ENCODE assay signal across 8 cellular contexts in the genomic region with DNA sequence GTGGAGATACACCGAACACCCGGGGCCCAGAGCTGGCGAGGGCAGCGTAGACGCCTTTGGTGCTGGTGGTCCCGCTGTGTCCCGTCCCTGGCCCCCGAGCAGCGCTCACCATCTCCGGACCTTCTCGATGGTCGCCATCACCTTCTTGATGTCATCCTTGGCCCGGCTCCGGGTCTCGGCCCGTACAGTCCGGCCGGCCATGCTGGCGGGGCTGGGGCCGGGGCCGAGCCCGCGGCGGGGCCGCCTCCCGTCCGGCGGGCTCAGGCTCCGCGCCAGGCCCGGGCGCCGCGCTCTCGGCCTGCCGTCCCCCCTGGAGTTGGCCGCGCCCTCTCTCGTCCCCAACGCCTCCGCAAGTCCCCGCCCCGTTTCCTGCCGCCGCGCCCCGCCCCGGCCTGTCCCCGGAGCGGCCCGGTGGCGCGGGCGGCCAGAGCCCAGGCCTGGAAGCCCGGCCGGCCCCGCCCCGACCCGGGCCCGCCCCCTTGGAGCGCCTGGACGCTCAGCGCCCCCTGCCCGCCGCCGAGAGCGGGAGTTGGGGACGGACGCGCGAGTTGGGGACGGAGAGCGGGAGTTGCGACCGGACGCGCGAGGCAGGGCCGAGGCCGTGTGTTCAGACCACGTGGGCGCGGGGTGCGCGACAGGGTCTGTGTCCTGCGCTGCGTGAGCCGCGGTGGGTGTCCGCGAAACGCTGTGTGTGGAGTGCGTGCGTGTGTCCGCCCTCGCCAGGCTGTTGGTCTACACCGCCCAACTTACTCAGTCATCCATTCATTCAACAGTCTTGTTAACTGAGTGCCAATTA. TPM values are rescaled to one million over a fixed set of nuclear protein-coding genes. Genes with fewer than 3 reads are reported as not detected.
DNase-seq lines count a peak whose midpoint lies in the region; ATAC-seq, FAIRE-seq and TF ChIP-seq lines count a peak whose summit lies in the region.

A gene (minus strand): TSS at position 334 of the 796 bp plus-strand sequence. CDS start 133 bp downstream, at position 201.

- in situ Hi-C loops in ACHN (cut with HindIII; ENCODE audit: low pct_ligation_motif_present, low pct_unique_long_range_greater_than_20kb, low sequenced_read_pairs) = loop anchor here (25.0 kb wide), 1 partner anchor 107 kb away; a partner anchor contains a TSS

- peaks cover 23 to 32% of the 10 kb centered on the region in 2 donors for H3K4me1 ChIP-seq in kidney (ENCODE audit: control insufficient read depth in 1 of 2, insufficient read depth in 1 of 2, low read depth in 1 of 2, low read length in 2 of 2)

- intact Hi-C loops in kidney (cut with DNase I) = no loop called here

- H3K36me3 Mint-ChIP-seq in central memory CD8-positive, alpha-beta T cell (ENCODE audit: insufficient read depth) = peaks cover 24% of the 10 kb centered on the region

- peaks cover 38% of the 10 kb centered on the region for H3K4me1 Mint-ChIP-seq in central memory CD8-positive, alpha-beta T cell

- ATAC-seq in GM18519 (IDR thresholded peaks at IDR 0.05; ENCODE audit: low FRiP score, unreplicated experiment) (peak; percentile 58), HG03045 (IDR thresholded peaks at IDR 0.05; ENCODE audit: unreplicated experiment) (peak; percentile 71)
- peak; percentile 70 for ATAC-seq in central memory CD8-positive, alpha-beta T cell (replicated peaks; ENCODE audit: extremely low read depth, poor library complexity, severe bottlenecking)

- H3K9me3 ChIP-seq in kidney (ENCODE audit: control insufficient read depth in 1 of 2, low read length in 2 of 2) = no peaks in the 10 kb centered on the region

- peaks cover 2 to 3% of the 10 kb centered on the region in 2 donors for H3K36me3 ChIP-seq in kidney (ENCODE audit: control insufficient read depth in 1 of 2, insufficient read depth in 2 of 2, low read length in 2 of 2)

- FAIRE-seq in kidney (lab: Jason Lieb, UNC) = no peak

- peak; percentile 95 for DNase-seq in ACHN
- peak; percentile 75 for DNase-seq in NCI-H2196 treated with DMSO at 0.1 percent for 48 hours (lab: John Stamatoyannopoulos, UW; ENCODE audit: unreplicated experiment)
- DNase-seq in activated CD4-positive, CD25-positive, alpha-beta regulatory T cell treated with anti-CD3 and anti-CD28 coated beads, Interleukin-2, amount 50 U/mL, for 16 hours (ENCODE audit: low read depth, low spot score) = peak; percentile 62
- DNase-seq in central memory CD8-positive, alpha-beta T cell (ENCODE audit: low spot score in 2 of 2) = peak; percentile 48 to 49
- peak; percentile 98 for DNase-seq in kidney
- peak; percentile 94 for DNase-seq in stimulated activated CD4-positive, alpha-beta T cell treated with anti-CD3 and anti-CD28 coated beads, Interleukin-15, amount 100 ng/mL, for 24 hours

- no peaks in the 10 kb centered on the region for H3K9me3 Mint-ChIP-seq in central memory CD8-positive, alpha-beta T cell

- H3K27ac ChIP-seq in kidney (ENCODE audit: low read depth in 2 of 2, low read length in 2 of 2) = peak within 1 kb of the TSS; percentile 91 to 97

- peak within 1 kb of the TSS; percentile 86 to 88 for H3K4me3 ChIP-seq in kidney (ENCODE audit: low read length in 2 of 2)

- H3K9ac ChIP-seq in kidney (ENCODE audit: low read length in 2 of 2) = peak within 1 kb of the TSS; percentile 96 to 98

- peak; percentile 68 for TF ChIP-seq CTCF in kidney (IDR thresholded peaks at IDR 0.05; ENCODE audit: borderline replicate concordance, extremely low read depth, insufficient read depth)

- H3K4me3 Mint-ChIP-seq in central memory CD8-positive, alpha-beta T cell = peak within 1 kb of the TSS; percentile 86

- no peaks in the 10 kb centered on the region for H3K27me3 Mint-ChIP-seq in central memory CD8-positive, alpha-beta T cell

- peak within 1 kb of the TSS; percentile 79 for H3K27ac Mint-ChIP-seq in central memory CD8-positive, alpha-beta T cell (ENCODE audit: low read depth)

RNA-seq across cellular contexts. Expression of the gene that starts here (rescaled TPM):
- total RNA-seq in kidney = 40.0 TPM
- polyA plus RNA-seq in kidney (ENCODE audit: insufficient read depth, low read depth, low replicate concordance) = 77.9 TPM

Comparison
In these comparisons a context has a peak if more than half of its experiments do, and no peak if none do; other contexts are left out.
1. Peak in every context shown above with its lines: DNase-seq, ATAC-seq, H3K4me3 ChIP-seq and H3K27ac ChIP-seq.